Comparison of ENCODE assay signal across 8 cellular contexts in the genomic region with DNA sequence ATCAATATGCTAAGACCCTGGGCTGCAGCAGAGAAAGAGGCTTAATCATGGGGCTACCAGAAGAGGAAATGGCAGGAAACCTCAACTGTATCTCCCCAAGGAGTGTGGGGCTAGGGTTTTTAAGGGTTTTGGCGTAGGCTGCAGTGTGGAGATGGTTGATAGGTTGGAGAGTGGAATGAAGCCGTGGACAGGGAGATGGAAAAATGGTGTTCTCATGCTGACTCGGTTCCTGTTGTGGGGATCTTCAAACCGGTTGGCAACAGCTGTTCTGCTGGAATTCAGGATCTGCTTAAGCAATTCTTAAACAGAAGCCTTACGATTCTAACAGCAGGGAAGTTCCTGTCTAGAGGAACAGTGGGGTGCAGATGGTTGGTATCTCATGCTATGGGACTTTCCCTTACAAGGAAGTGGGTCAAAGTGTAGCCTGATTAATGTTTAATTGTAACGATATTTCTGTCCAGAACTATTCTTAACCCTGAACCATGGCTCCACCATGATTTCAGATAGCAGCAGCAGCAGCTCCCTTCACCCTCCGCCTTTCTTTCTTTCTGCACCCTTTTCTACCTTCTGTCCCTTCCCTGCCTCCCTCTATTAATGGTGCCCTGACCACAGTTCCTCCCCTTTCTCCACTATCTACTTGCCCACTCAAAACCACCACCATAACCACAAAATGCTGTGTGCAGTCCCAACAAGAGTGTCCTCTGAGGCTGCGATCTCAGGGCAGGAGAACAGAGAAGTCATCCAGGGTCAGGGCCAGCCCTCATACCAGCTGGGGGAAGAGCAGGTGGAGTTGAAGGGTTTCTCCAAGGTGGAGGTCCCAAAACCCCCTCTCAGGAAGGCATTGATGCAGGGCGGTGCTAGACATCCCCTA. TPM values are rescaled to one million over a fixed set of nuclear protein-coding genes. Genes with fewer than 3 reads are reported as not detected.
A peak's percentile ranks its signal among the peaks of the same experiment; 100 is the strongest.
DNase-seq lines count a peak whose midpoint lies in the region; ATAC-seq and TF ChIP-seq lines count a peak whose summit lies in the region.

No MANE protein-coding gene starts in this region.

- H3K4me3 ChIP-seq in MM.1S (ENCODE audit: low read length) (no peak overlapping the region), BE2C (ENCODE audit: low read depth, low read length) (no peak overlapping the region)

- H3K9me3 ChIP-seq in MM.1S (replicated peaks; ENCODE audit: insufficient read depth, low read length) = no peaks in the 10 kb centered on the region
- H3K9me3 ChIP-seq in BE2C = no peaks in the 10 kb centered on the region

- no peaks in the 10 kb centered on the region for H3K9me2 ChIP-seq in MM.1S (replicated peaks; ENCODE audit: insufficient read depth, low read length)

- peaks cover 10% of the 10 kb centered on the region; the same call in 1 of the 2 replicates for H3K27me3 ChIP-seq in MM.1S (replicated peaks; ENCODE audit: insufficient read depth, low read length)
- no peaks in the 10 kb centered on the region for H3K27me3 ChIP-seq in BE2C

- no peak for TF ChIP-seq CTCF in MM.1S (IDR thresholded peaks at IDR 0.05; ENCODE audit: low read length)
- TF ChIP-seq CTCF in type B pancreatic cell (conservative IDR thresholded peaks at IDR 0.05) = no peak
- TF ChIP-seq CTCF in BE2C (IDR thresholded peaks at IDR 0.05; ENCODE audit: low read depth, low read length) = no peak

- peak overlapping the region; percentile 74 for H3K27ac Mint-ChIP-seq in activated naive CD4-positive, alpha-beta T cell treated with anti-CD3 and anti-CD28 coated beads, Interleukin-2, amount 50 U/mL, for 24 hours
- peak overlapping the region; percentile 74 for H3K27ac Mint-ChIP-seq in dendritic cell treated with granulocyte-macrophage colony-stimulating factor and Interleukin-4, amounts not matched to agents 40 ng/mL and 50 ng/mL, for 4 days
- H3K27ac Mint-ChIP-seq in type B pancreatic cell = peak overlapping the region; percentile 3

- H3K4me1 ChIP-seq in MM.1S (ENCODE audit: low read length) (peaks cover 69% of the 10 kb centered on the region), BE2C (no peaks in the 10 kb centered on the region; the same call in 1 of the 2 replicates)

- H3K36me3 Mint-ChIP-seq in activated naive CD4-positive, alpha-beta T cell treated with anti-CD3 and anti-CD28 coated beads, Interleukin-2, amount 50 U/mL, for 24 hours = no peaks in the 10 kb centered on the region
- no peaks in the 10 kb centered on the region for H3K36me3 Mint-ChIP-seq in dendritic cell treated with granulocyte-macrophage colony-stimulating factor and Interleukin-4, amounts not matched to agents 40 ng/mL and 50 ng/mL, for 4 days (ENCODE audit: low read depth)
- H3K36me3 Mint-ChIP-seq in type B pancreatic cell = no peaks in the 10 kb centered on the region

- H4K20me1 ChIP-seq in MM.1S (ENCODE audit: insufficient read depth, low read length) = no peaks in the 10 kb centered on the region

- DNase-seq in activated naive CD4-positive, alpha-beta T cell treated with Interleukin-2 at 50 U/mL for 16 hours = no peak
- DNase-seq in MM.1S (peak; percentile 38), type B pancreatic cell (ENCODE audit: extremely low spot score, unreplicated experiment) (no peak), BE2C (no peak), left ventricle myocardium superior (no peak), NCI-H1436 treated with DMSO at 0.1 percent for 48 hours (lab: John Stamatoyannopoulos, UW) (no peak)

- H3K4me3 Mint-ChIP-seq in activated naive CD4-positive, alpha-beta T cell treated with anti-CD3 and anti-CD28 coated beads, Interleukin-2, amount 50 U/mL, for 24 hours = no peak overlapping the region
- peak overlapping the region; percentile 34 for H3K4me3 Mint-ChIP-seq in dendritic cell treated with granulocyte-macrophage colony-stimulating factor and Interleukin-4, amounts not matched to agents 40 ng/mL and 50 ng/mL, for 4 days
- H3K4me3 Mint-ChIP-seq in type B pancreatic cell = no peak overlapping the region

- H3K27me3 Mint-ChIP-seq in activated naive CD4-positive, alpha-beta T cell treated with anti-CD3 and anti-CD28 coated beads, Interleukin-2, amount 50 U/mL, for 24 hours = no peaks in the 10 kb centered on the region
- peaks cover 52% of the 10 kb centered on the region for H3K27me3 Mint-ChIP-seq in dendritic cell treated with granulocyte-macrophage colony-stimulating factor and Interleukin-4, amounts not matched to agents 40 ng/mL and 50 ng/mL, for 4 days
- H3K27me3 Mint-ChIP-seq in type B pancreatic cell = no peaks in the 10 kb centered on the region

- H3K9ac ChIP-seq in MM.1S (ENCODE audit: low read length) = no peak overlapping the region

- peaks cover 62% of the 10 kb centered on the region for H3K4me1 Mint-ChIP-seq in activated naive CD4-positive, alpha-beta T cell treated with anti-CD3 and anti-CD28 coated beads, Interleukin-2, amount 50 U/mL, for 24 hours
- peaks cover 53% of the 10 kb centered on the region for H3K4me1 Mint-ChIP-seq in dendritic cell treated with granulocyte-macrophage colony-stimulating factor and Interleukin-4, amounts not matched to agents 40 ng/mL and 50 ng/mL, for 4 days (ENCODE audit: low read depth)
- H3K4me1 Mint-ChIP-seq in type B pancreatic cell (ENCODE audit: unreplicated experiment) = peaks cover 24% of the 10 kb centered on the region

- H3K4me2 ChIP-seq in MM.1S (ENCODE audit: low read depth, low read length) = peak overlapping the region; percentile 45

- no peaks in the 10 kb centered on the region for H3K9me3 Mint-ChIP-seq in activated naive CD4-positive, alpha-beta T cell treated with anti-CD3 and anti-CD28 coated beads, Interleukin-2, amount 50 U/mL, for 24 hours
- no peaks in the 10 kb centered on the region for H3K9me3 Mint-ChIP-seq in dendritic cell treated with granulocyte-macrophage colony-stimulating factor and Interleukin-4, amounts not matched to agents 40 ng/mL and 50 ng/mL, for 4 days
- H3K9me3 Mint-ChIP-seq in type B pancreatic cell = no peaks in the 10 kb centered on the region

- H3F3A ChIP-seq in MM.1S (ENCODE audit: insufficient read depth, low read length) = peaks cover 30% of the 10 kb centered on the region

- H3K36me3 ChIP-seq in MM.1S (replicated peaks; ENCODE audit: insufficient read depth, low read length) (no peaks in the 10 kb centered on the region), BE2C (no peaks in the 10 kb centered on the region)

- intact Hi-C loops in dendritic cell treated with granulocyte-macrophage colony-stimulating factor and Interleukin-4, amounts not matched to agents 40 ng/mL and 50 ng/mL, for 4 days (cut with micrococcal nuclease) = loop anchor here (5.0 kb wide), 1 partner anchor 47 kb away; a partner anchor contains a TSS
- intact Hi-C loops in left ventricle myocardium superior (cut with micrococcal nuclease) = no loop called here

- no peak overlapping the region for H2AFZ ChIP-seq in MM.1S (ENCODE audit: low read length)

- H3K27ac ChIP-seq in MM.1S (ENCODE audit: low read length) = peak overlapping the region; percentile 8; the same call in 1 of the 2 replicates

- no peak for ATAC-seq in left ventricle myocardium superior

- no peaks in the 10 kb centered on the region for H3K79me2 ChIP-seq in MM.1S (ENCODE audit: low read length)

RNA-seq across cellular contexts. Expression of a gene that starts 30.8 kb away (rescaled TPM):
- total RNA-seq in type B pancreatic cell (ENCODE audit: low replicate concordance) (2.1 and 5.2 TPM in 2 replicates), left ventricle myocardium superior (not detected)
- polyA plus RNA-seq in BE2C (2012; ENCODE audit: insufficient read depth, insufficient read length, low read depth) = not detected

RNA-seq across cellular contexts. Expression of a gene that starts 48.4 kb away (rescaled TPM):
- total RNA-seq in type B pancreatic cell (ENCODE audit: low replicate concordance) (24.8 and 44.2 TPM in 2 replicates), left ventricle myocardium superior (4.0 TPM)
- polyA plus RNA-seq in BE2C (2012; ENCODE audit: insufficient read depth, insufficient read length, low read depth) = 3.9 TPM

Comparison
In these comparisons a context has a peak if more than half of its experiments do, and no peak if none do; other contexts are left out.
1. H3K27ac Mint-ChIP-seq: peak in every context shown above with its lines; median percentile 74 in activated naive CD4-positive, alpha-beta T cell treated with anti-CD3 and anti-CD28 coated beads, Interleukin-2, amount 50 U/mL, for 24 hours; 74 in dendritic cell treated with granulocyte-macrophage colony-stimulating factor and Interleukin-4, amounts not matched to agents 40 ng/mL and 50 ng/mL, for 4 days; 3 in type B pancreatic cell.